ENCODE assay signal across 9 cellular contexts in the genomic region with DNA sequence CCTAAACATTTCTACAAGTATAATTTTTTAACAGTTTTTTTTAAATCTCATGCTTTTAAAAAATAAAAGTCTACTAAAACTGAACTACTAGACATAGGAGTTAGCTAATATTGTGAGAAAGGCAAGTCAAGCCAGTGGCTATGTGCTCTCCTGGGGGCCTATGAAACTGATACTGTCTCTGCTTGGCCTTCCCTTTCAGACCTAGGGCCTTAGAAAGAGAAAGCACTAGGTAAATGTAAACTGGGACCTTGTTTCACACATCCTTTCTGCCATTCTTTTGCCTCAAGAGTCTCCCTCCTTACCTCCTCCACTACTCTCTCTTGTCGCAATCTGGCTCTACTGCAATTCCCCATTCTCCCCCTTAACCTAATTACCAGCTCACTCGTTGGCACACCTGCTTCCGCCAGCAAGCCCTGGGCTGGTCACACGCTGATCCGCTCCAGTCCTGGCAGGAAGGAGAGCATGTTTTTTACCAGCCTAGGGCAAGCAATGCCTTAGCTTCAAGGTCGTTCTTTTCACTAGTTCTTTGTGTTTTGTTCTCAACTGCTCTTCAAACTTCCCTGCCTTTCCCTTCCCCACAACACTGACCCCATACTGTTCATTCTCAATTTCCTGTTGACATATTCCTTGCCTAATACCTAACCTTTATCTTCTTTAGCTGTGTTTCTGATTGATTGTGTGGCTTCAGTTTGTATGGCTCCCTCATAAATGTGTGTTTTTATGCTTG. TPM values are rescaled to one million over a fixed set of nuclear protein-coding genes. Genes with fewer than 3 reads are reported as not detected.
DNase-seq lines count a peak whose midpoint lies in the region; ATAC-seq, FAIRE-seq and TF ChIP-seq lines count a peak whose summit lies in the region.
"Had no signal": no experiment of that assay in that cellular context is flagged by ENCODE, and none has a peak within 500 bp of the region (broad histone marks: within the 10 kb centered on the region; RNA-seq: fewer than 3 reads in every experiment).

No MANE protein-coding gene starts in this region.

- POLR2A ChIA-PET in CD8-positive, alpha-beta T cell (lab: Charles Lee) = no interaction called here

- peak; percentile 88 for FAIRE-seq in GM12891 (lab: Jason Lieb, UNC)
- FAIRE-seq: G401.6 had no signal

- H3K36me3 ChIP-seq in testis (ENCODE audit: low read depth, missing control alignments) = no peaks in the 10 kb centered on the region
- no peaks in the 10 kb centered on the region for H3K36me3 ChIP-seq in CD8-positive, alpha-beta T cell (ENCODE audit: insufficient read depth, low read length)

- H3K4me3 ChIP-seq in epithelial cell of proximal tubule (ENCODE audit: low read depth, low read length) (peak overlapping the region; percentile 15), testis (no peak overlapping the region)
- H3K4me3 ChIP-seq in CD8-positive, alpha-beta T cell (ENCODE audit: low read depth, low read length) = no peak overlapping the region

- H3K27me3 Mint-ChIP-seq in CD8-positive, alpha-beta T cell (ENCODE audit: low read depth) = peaks cover 2% of the 10 kb centered on the region

- peak; percentile 100 for ATAC-seq in GM21786 (IDR thresholded peaks at IDR 0.05; ENCODE audit: unreplicated experiment)
- no peak for ATAC-seq in CD8-positive, alpha-beta T cell

- H3K36me3 Mint-ChIP-seq in CD8-positive, alpha-beta T cell = no peaks in the 10 kb centered on the region

- no peaks in the 10 kb centered on the region for H3K27me3 ChIP-seq in testis
- no peaks in the 10 kb centered on the region for H3K27me3 ChIP-seq in CD8-positive, alpha-beta T cell (ENCODE audit: insufficient read depth, low read length)

- no peak for TF ChIP-seq POLR2A in GM12891 (IDR thresholded peaks at IDR 0.05; ENCODE audit: low read depth, low read length)
- no peak for TF ChIP-seq POLR2A in testis (IDR thresholded peaks at IDR 0.05)

- no peak overlapping the region for H3K27ac ChIP-seq in testis
- H3K27ac ChIP-seq in CD8-positive, alpha-beta T cell (ENCODE audit: low read depth, low read length) = no peak overlapping the region

- no peaks in the 10 kb centered on the region for H3K4me1 ChIP-seq in testis
- no peaks in the 10 kb centered on the region for H3K4me1 ChIP-seq in CD8-positive, alpha-beta T cell (ENCODE audit: insufficient read depth, low read length)

- no peaks in the 10 kb centered on the region for H3K4me1 Mint-ChIP-seq in CD8-positive, alpha-beta T cell (ENCODE audit: low read depth)

- no peaks in the 10 kb centered on the region for H3K9me3 ChIP-seq in testis
- H3K9me3 ChIP-seq in CD8-positive, alpha-beta T cell (ENCODE audit: low read length) = no peaks in the 10 kb centered on the region

- H3K27ac Mint-ChIP-seq in CD8-positive, alpha-beta T cell = no peak overlapping the region

- no peaks in the 10 kb centered on the region for H3K9me3 Mint-ChIP-seq in CD8-positive, alpha-beta T cell

- 53 to 54% methylated on average over 6 of the region's 6 CpGs for WGBS in testis, 2 donors

- intact Hi-C loops in testis (cut with DNase I; ENCODE audit: low total_unique reads) = no loop called here
- intact Hi-C loops in CD8-positive, alpha-beta T cell (cut with DNase I, micrococcal nuclease) = no loop called here

- no peak overlapping the region for H3K4me3 Mint-ChIP-seq in CD8-positive, alpha-beta T cell

- CTCF ChIA-PET in CD8-positive, alpha-beta T cell (lab: Charles Lee) = no interaction called here

- TF ChIP-seq CTCF in epithelial cell of proximal tubule (conservative IDR thresholded peaks at IDR 0.05; ENCODE audit: low read depth, low read length) (no peak), testis (IDR thresholded peaks at IDR 0.05) (no peak)
- TF ChIP-seq CTCF in CD8-positive, alpha-beta T cell (IDR thresholded peaks at IDR 0.05) = no peak

- DNase-seq in GM12891 (ENCODE audit: insufficient read length, low spot score) (peak; percentile 25), NCI-H1105 treated with DMSO at 0.1 percent for 48 hours (lab: John Stamatoyannopoulos, UW) (peak; percentile 48), epithelial cell of proximal tubule (ENCODE audit: low read depth) (no peak), testis (peak; percentile 27), ecto neural progenitor cell (ENCODE audit: low spot score) (no peak), NCI-H187 treated with DMSO at 0.1 percent for 48 hours (lab: John Stamatoyannopoulos, UW) (no peak)
- no peak for DNase-seq in CD8-positive, alpha-beta T cell

TF ChIP-seq in GM12891, 5 proteins besides CTCF, POLR2A, EP300 and RAD21:
- TF ChIP-seq POU2F2 (IDR thresholded peaks at IDR 0.05; ENCODE audit: low read depth, low read length) (no peak), SPI1 (IDR thresholded peaks at IDR 0.05; ENCODE audit: low read depth, low read length) (0 out of 2 replicates have a peak, but pooled peaks have one; percentile 16)

RNA-seq across cellular contexts. Expression of gene TBC1D4, which starts 23.1 kb away (rescaled TPM):
- polyA plus RNA-seq in GM12891 (2012; ENCODE audit: low read depth, missing spikeins) = 10.0 TPM
- 12.3 and 20.9 TPM in 2 replicates for total RNA-seq in epithelial cell of proximal tubule
- 10 to 100 TPM; 20.4 to 23.5 TPM for total RNA-seq in testis
- 12.7 TPM for polyA plus RNA-seq in testis (ENCODE audit: insufficient read depth, low read depth, low replicate concordance)
- 10 to 100 TPM; 20.2 to 23.1 TPM for total RNA-seq in CD8-positive, alpha-beta T cell

Comparison
In these comparisons a context has a peak if more than half of its experiments do, and no peak if none do; other contexts are left out.
1. DNase-seq: peak in GM12891 (single experiment), NCI-H1105 treated with DMSO at 0.1 percent for 48 hours (single experiment) and testis (single experiment); none in epithelial cell of proximal tubule (single experiment), ecto neural progenitor cell (single experiment), NCI-H187 treated with DMSO at 0.1 percent for 48 hours (single experiment) and CD8-positive, alpha-beta T cell (0 of 7).